ENCODE assay signal across 8 cellular contexts in genomic region chr7:5528071-5528814, GRCh38. TPM values are rescaled to one million over a fixed set of nuclear protein-coding genes. Genes with fewer than 3 reads are reported as not detected.
DNase-seq lines count a peak whose midpoint lies in the region; ATAC-seq, FAIRE-seq and TF ChIP-seq lines count a peak whose summit lies in the region.

No MANE protein-coding gene starts in this region.

- H3K4me3 Mint-ChIP-seq in T-helper 17 cell: peak overlapping the region; percentile 98

- peaks cover 17 to 32% of the 10 kb centered on the region in 2 donors for H3K36me3 ChIP-seq in lung (ENCODE audit: control insufficient read depth in 2 of 2, insufficient read depth in 2 of 2, low read length in 2 of 2)
- H3K36me3 ChIP-seq in suprapubic skin: peaks cover 50% of the 10 kb centered on the region

- WGBS in lung, 2 donors: 17 to 28% methylated on average over 34 of the region's 34 CpGs
- WGBS in suprapubic skin: 7% methylated on average over 7 of the region's 34 CpGs

- H3K4me1 Mint-ChIP-seq in T-helper 17 cell: peaks cover 44% of the 10 kb centered on the region

- TF ChIP-seq CTCF in choroid plexus epithelial cell (conservative IDR thresholded peaks at IDR 0.05; ENCODE audit: low read depth, low read length): no peak
- TF ChIP-seq CTCF in lung (IDR thresholded peaks at IDR 0.05; ENCODE audit: control extremely low read depth, extremely low read depth): no peak
- no peak for TF ChIP-seq CTCF in suprapubic skin (IDR thresholded peaks at IDR 0.05)

- H3K27me3 ChIP-seq in lung (ENCODE audit: control insufficient read depth, insufficient read depth): no peaks in the 10 kb centered on the region
- H3K27me3 ChIP-seq in suprapubic skin: no peaks in the 10 kb centered on the region

- H3K27ac ChIP-seq in lung (ENCODE audit: low read depth in 1 of 2, low read length in 1 of 2) (peak overlapping the region; percentile 95 to 99), suprapubic skin (peak overlapping the region; percentile 99)

- peaks cover 20% of the 10 kb centered on the region for H3K36me3 Mint-ChIP-seq in T-helper 17 cell (ENCODE audit: low read depth)

- H3K27me3 Mint-ChIP-seq in T-helper 17 cell: no peaks in the 10 kb centered on the region

- H3K9me3 ChIP-seq in T-helper 17 cell (ENCODE audit: control insufficient read depth, low read length, poor library complexity, severe bottlenecking) (no peaks in the 10 kb centered on the region), lung (ENCODE audit: control insufficient read depth in 2 of 2, insufficient read depth in 1 of 2, low read length in 1 of 2) (no peaks in the 10 kb centered on the region), suprapubic skin (no peaks in the 10 kb centered on the region)

- no peak for TF ChIP-seq EP300 in suprapubic skin (IDR thresholded peaks at IDR 0.05)

- H3K4me1 ChIP-seq in lung (ENCODE audit: control insufficient read depth in 2 of 2, insufficient read depth in 2 of 2, low read length in 2 of 2): peaks cover 0 to 19% of the 10 kb centered on the region in 2 donors
- peaks cover 56% of the 10 kb centered on the region for H3K4me1 ChIP-seq in suprapubic skin

- DNase-seq in GM12891 (ENCODE audit: insufficient read length, low spot score) (no peak), T-helper 17 cell (peak in 2 of 3 donors; percentile 21 to 23), choroid plexus epithelial cell (ENCODE audit: low read depth) (peak; percentile 53), lung (ENCODE audit: low spot score) (peak; percentile 52), suprapubic skin (ENCODE audit: low spot score in 2 of 2) (peak in 1 of 2 donors; percentile 75), frontal cortex (ENCODE audit: low spot score in 2 of 2) (no peak), NCI-H524 treated with DMSO at 0.1 percent for 48 hours (lab: John Stamatoyannopoulos, UW) (no peak), GOT3 (lab: John Stamatoyannopoulos, UW) (no peak)

- H3K4me3 ChIP-seq in choroid plexus epithelial cell (ENCODE audit: low read depth, low read length): peak overlapping the region; percentile 91
- peak overlapping the region; percentile 96 for H3K4me3 ChIP-seq in lung
- peak overlapping the region; percentile 93 for H3K4me3 ChIP-seq in suprapubic skin

- peak overlapping the region; percentile 98 for H3K27ac Mint-ChIP-seq in T-helper 17 cell

- FAIRE-seq in GM12891 (lab: Jason Lieb, UNC) (peak; percentile 62), frontal cortex (lab: Jason Lieb, UNC) (no peak)

- TF ChIP-seq POLR2A in GM12891 (IDR thresholded peaks at IDR 0.05; ENCODE audit: low read depth, low read length) (peak; percentile 85), suprapubic skin (IDR thresholded peaks at IDR 0.05) (no peak)

- no peak for ATAC-seq in T-helper 17 cell
- ATAC-seq in lung (ENCODE audit: insufficient read depth, low FRiP score): no peak

TF ChIP-seq in GM12891, 5 proteins besides CTCF, POLR2A, EP300 and RAD21:
- TF ChIP-seq PAX5 (IDR thresholded peaks at IDR 0.05; ENCODE audit: insufficient read depth, low read length, severe bottlenecking): no peak
- TF ChIP-seq POLR2AphosphoS5 (IDR thresholded peaks at IDR 0.05; ENCODE audit: low read depth, low read length): peak; percentile 87
- peak; percentile 8; the same call in 1 of the 2 replicates for TF ChIP-seq POU2F2 (IDR thresholded peaks at IDR 0.05; ENCODE audit: low read depth, low read length)
- no peak for TF ChIP-seq SPI1 (IDR thresholded peaks at IDR 0.05; ENCODE audit: low read depth, low read length)
- TF ChIP-seq TAF1 (IDR thresholded peaks at IDR 0.05; ENCODE audit: low read depth, low read length): peak; percentile 28; the same call in 1 of the 2 replicates

RNA-seq across cellular contexts. Expression of gene ACTB, which starts 2.2 kb away (rescaled TPM):
- polyA plus RNA-seq in GM12891 (2012; ENCODE audit: low read depth, missing spikeins): 9,343 TPM
- total RNA-seq in T-helper 17 cell (1,000 to 10,000 TPM; 3,656 to 4,118 TPM), lung (1,000 to 10,000 TPM; 2,572 to 6,510 TPM), suprapubic skin (1,000 to 10,000 TPM; 1,382 to 2,494 (median 2,273) TPM), frontal cortex (1,494 TPM)
- polyA plus RNA-seq in lung: over 10,000 TPM in 1 of 2 donors, 1,000 to 10,000 TPM in 1; 8,913 to 10,569 TPM

RNA-seq across cellular contexts. Expression of gene FBXL18, which starts 14.6 kb away (rescaled TPM):
- 2.5 TPM for polyA plus RNA-seq in GM12891 (2012; ENCODE audit: low read depth, missing spikeins)
- total RNA-seq in T-helper 17 cell (1 to 10 TPM; 9.7 TPM), lung (10 to 100 TPM in 1 of 2 donors, 1 to 10 TPM in 1; 3.3 to 13.4 TPM), suprapubic skin (10 to 100 TPM; 12.2 to 19.0 (median 16.8) TPM), frontal cortex (3.3 TPM)
- polyA plus RNA-seq in lung: 1 to 10 TPM; 2.3 to 3.5 TPM

Comparison
In these comparisons a context has a peak if more than half of its experiments do, and no peak if none do; other contexts are left out.
1. DNase-seq: peak in T-helper 17 cell (2 of 3), choroid plexus epithelial cell (single experiment) and lung (single experiment); none in GM12891 (single experiment), frontal cortex (0 of 2), NCI-H524 treated with DMSO at 0.1 percent for 48 hours (single experiment) and GOT3 (single experiment).
2. Peak in every context shown above with its lines, with median percentiles within 50 percentile points of each other: H3K4me3 ChIP-seq.